In genomic region chr2:12738112-12738485, GRCh38 we compare ENCODE assay signal across 15 cellular contexts. TPM values are rescaled to one million over a fixed set of nuclear protein-coding genes. Genes with fewer than 3 reads are reported as not detected.
DNase-seq lines count a peak whose midpoint lies in the region; ATAC-seq and TF ChIP-seq lines count a peak whose summit lies in the region.
"Had no signal": no experiment of that assay in that cellular context is flagged by ENCODE, and none has a peak within 500 bp of the region (broad histone marks: within the 10 kb centered on the region; RNA-seq: fewer than 3 reads in every experiment).

No MANE protein-coding gene starts in this region.

- H3K27me3 ChIP-seq in right cardiac atrium (ENCODE audit: control insufficient read depth, insufficient read depth): no peaks in the 10 kb centered on the region
- no peaks in the 10 kb centered on the region for H3K27me3 ChIP-seq in foreskin keratinocyte
- H3K27me3 ChIP-seq: body of pancreas had no signal

- POLR2A ChIA-PET in naive thymus-derived CD8-positive, alpha-beta T cell (lab: Charles Lee): interaction anchor here (2.3 kb wide), 1 partner anchor 10 kb away, joined by 8 read pairs; no protein-coding TSS in a partner anchor

- peaks cover 28 to 50% (median 43%) of the 10 kb centered on the region in 4 donors for H3K4me1 Mint-ChIP-seq in naive thymus-derived CD8-positive, alpha-beta T cell
- peaks cover 48 to 75% of the 10 kb centered on the region in 2 donors for H3K4me1 Mint-ChIP-seq in natural killer cell treated with Interleukin-12 subunit alpha and Interleukin-12 subunit beta and Interleukin-15 and Interleukin-18, amount 100 ng/mL, for 72 hours (ENCODE audit: low read depth in 2 of 2)

- intact Hi-C loops in right cardiac atrium (cut with DNase I): loop anchor here in 1 of 4 donors (10.0 kb wide), 1 partner anchor 77 kb away; no protein-coding TSS in a partner anchor
- intact Hi-C loops in Right ventricle myocardium superior (cut with DNase I): no loop called here

- no peak overlapping the region for H3K4me3 Mint-ChIP-seq in naive thymus-derived CD8-positive, alpha-beta T cell
- no peak overlapping the region for H3K4me3 Mint-ChIP-seq in natural killer cell treated with Interleukin-12 subunit alpha and Interleukin-12 subunit beta and Interleukin-15 and Interleukin-18, amount 100 ng/mL, for 72 hours
- H3K4me3 Mint-ChIP-seq: activated CD8-positive, alpha-beta T cell treated with anti-CD3 and anti-CD28 coated beads for 36 hours; HFFc6; stimulated activated naive CD8-positive, alpha-beta T cell treated with anti-CD3 and anti-CD28 coated beads, Interleukin-15, Interleukin-2, amounts not matched to agents 100 ng/mL and 50 ng/mL, for 24 hours had no signal

- DNase-seq in right cardiac atrium (no peak), Right ventricle myocardium superior (no peak), caudate nucleus (lab: John Stamatoyannopoulos, UW) (peak in 1 of 61 donors; percentile 13), foreskin keratinocyte (no peak)
- no peak for DNase-seq in naive thymus-derived CD8-positive, alpha-beta T cell
- no peak for DNase-seq in natural killer cell treated with Interleukin-12 subunit alpha and Interleukin-12 subunit beta and Interleukin-15 and Interleukin-18, amount 100 ng/mL, for 72 hours (ENCODE audit: low spot score)
- DNase-seq: activated CD8-positive, alpha-beta T cell treated with anti-CD3 and anti-CD28 coated beads for 36 hours; body of pancreas; HFFc6; NCI-H2081 had no signal

- H3K4me3 ChIP-seq in right cardiac atrium (ENCODE audit: low read length): no peak overlapping the region
- H3K4me3 ChIP-seq: body of pancreas, SK-N-MC had no signal

- TF ChIP-seq CTCF in foreskin keratinocyte (conservative IDR thresholded peaks at IDR 0.05): no peak

- peak overlapping the region; percentile 30 for H3K27ac ChIP-seq in right cardiac atrium (ENCODE audit: low read length)
- H3K27ac ChIP-seq in caudate nucleus (ENCODE audit: low read depth, low read length): peak overlapping the region; percentile 26
- H3K27ac ChIP-seq in foreskin keratinocyte: no peak overlapping the region
- H3K27ac ChIP-seq: body of pancreas, SK-N-MC had no signal

- no peaks in the 10 kb centered on the region for H3K9me3 Mint-ChIP-seq in naive thymus-derived CD8-positive, alpha-beta T cell
- no peaks in the 10 kb centered on the region for H3K9me3 Mint-ChIP-seq in natural killer cell treated with Interleukin-12 subunit alpha and Interleukin-12 subunit beta and Interleukin-15 and Interleukin-18, amount 100 ng/mL, for 72 hours
- H3K9me3 Mint-ChIP-seq: activated CD8-positive, alpha-beta T cell treated with anti-CD3 and anti-CD28 coated beads for 36 hours; activated T-helper 2 cell treated with anti-CD3 and anti-CD28 coated beads, Interferon-gamma antibody, Interleukin-2, Interleukin-4, amounts not matched to agents 10 μg/mL and 5 μg/mL and 100 μg/mL, durations not matched to agents 14 hours and 24 hours and 36 hours; HFFc6; stimulated activated naive CD8-positive, alpha-beta T cell treated with anti-CD3 and anti-CD28 coated beads, Interleukin-15, Interleukin-2, amounts not matched to agents 100 ng/mL and 50 ng/mL, for 24 hours had no signal

- H3K36me3 Mint-ChIP-seq in naive thymus-derived CD8-positive, alpha-beta T cell: peaks cover 9 to 79% (median 28%) of the 10 kb centered on the region in 3 donors
- H3K36me3 Mint-ChIP-seq in natural killer cell treated with Interleukin-12 subunit alpha and Interleukin-12 subunit beta and Interleukin-15 and Interleukin-18, amount 100 ng/mL, for 72 hours: peaks cover 9% of the 10 kb centered on the region

- WGBS in right cardiac atrium: 86% methylated on average over 8 of the region's 8 CpGs

- H3K4me1 ChIP-seq in right cardiac atrium (ENCODE audit: control insufficient read depth, insufficient read depth, low read length) (peaks cover 26% of the 10 kb centered on the region), foreskin keratinocyte (no peaks in the 10 kb centered on the region)

- H3K9me3 ChIP-seq in right cardiac atrium (ENCODE audit: control insufficient read depth, low read length): no peaks in the 10 kb centered on the region
- H3K9me3 ChIP-seq: body of pancreas had no signal

- peak overlapping the region in 7 of 10 donors; percentile 0 to 80 (median 41) for H3K27ac Mint-ChIP-seq in naive thymus-derived CD8-positive, alpha-beta T cell
- H3K27ac Mint-ChIP-seq in natural killer cell treated with Interleukin-12 subunit alpha and Interleukin-12 subunit beta and Interleukin-15 and Interleukin-18, amount 100 ng/mL, for 72 hours: no peak overlapping the region
- H3K27ac Mint-ChIP-seq: activated CD8-positive, alpha-beta T cell treated with anti-CD3 and anti-CD28 coated beads for 36 hours; activated T-helper 2 cell treated with anti-CD3 and anti-CD28 coated beads, Interferon-gamma antibody, Interleukin-2, Interleukin-4, amounts not matched to agents 10 μg/mL and 5 μg/mL and 100 μg/mL, durations not matched to agents 14 hours and 24 hours and 36 hours; HFFc6; stimulated activated naive CD8-positive, alpha-beta T cell treated with anti-CD3 and anti-CD28 coated beads, Interleukin-15, Interleukin-2, amounts not matched to agents 100 ng/mL and 50 ng/mL, for 24 hours had no signal

- ATAC-seq in right cardiac atrium: no peak
- ATAC-seq in Right ventricle myocardium superior (ENCODE audit: poor library complexity): no peak
- no peak for ATAC-seq in naive thymus-derived CD8-positive, alpha-beta T cell
- ATAC-seq in foreskin keratinocyte: no peak
- no peak for ATAC-seq in HG02678 (IDR thresholded peaks at IDR 0.05; ENCODE audit: unreplicated experiment)
- ATAC-seq in natural killer cell treated with Interleukin-12 subunit alpha and Interleukin-12 subunit beta and Interleukin-15 and Interleukin-18, amount 100 ng/mL, for 72 hours: no peak
- ATAC-seq in GM19395 (IDR thresholded peaks at IDR 0.05; ENCODE audit: unreplicated experiment): no peak
- ATAC-seq: activated CD8-positive, alpha-beta T cell treated with anti-CD3 and anti-CD28 coated beads for 36 hours; body of pancreas had no signal

- no peaks in the 10 kb centered on the region for H3K27me3 Mint-ChIP-seq in naive thymus-derived CD8-positive, alpha-beta T cell
- no peaks in the 10 kb centered on the region for H3K27me3 Mint-ChIP-seq in natural killer cell treated with Interleukin-12 subunit alpha and Interleukin-12 subunit beta and Interleukin-15 and Interleukin-18, amount 100 ng/mL, for 72 hours
- H3K27me3 Mint-ChIP-seq: activated CD8-positive, alpha-beta T cell treated with anti-CD3 and anti-CD28 coated beads for 36 hours; stimulated activated naive CD8-positive, alpha-beta T cell treated with anti-CD3 and anti-CD28 coated beads, Interleukin-15, Interleukin-2, amounts not matched to agents 100 ng/mL and 50 ng/mL, for 24 hours had no signal

RNA-seq across cellular contexts. Expression of gene TRIB2, which starts 21.4 kb away (rescaled TPM):
- total RNA-seq in right cardiac atrium (10 to 100 TPM; 24.7 to 32.2 (median 28.2) TPM), Right ventricle myocardium superior (32.1 TPM), foreskin keratinocyte (5.0 and 5.9 TPM in 2 replicates)
- polyA plus RNA-seq in right cardiac atrium (25.3 TPM), foreskin keratinocyte (2.9 and 3.7 TPM in 2 replicates)
- 10 to 100 TPM; 77.0 to 85.1 TPM for total RNA-seq in naive thymus-derived CD8-positive, alpha-beta T cell
- polyA plus RNA-seq in naive thymus-derived CD8-positive, alpha-beta T cell: 10 to 100 TPM; 22.5 to 30.5 (median 27.4) TPM
- total RNA-seq in natural killer cell treated with Interleukin-12 subunit alpha and Interleukin-12 subunit beta and Interleukin-15 and Interleukin-18, amount 100 ng/mL, for 72 hours: 10 to 100 TPM in 1 of 2 donors, 1 to 10 TPM in 1; 8.7 to 12.3 TPM

Comparison
In these comparisons a context has a peak if more than half of its experiments do, and no peak if none do; other contexts are left out.
1. H3K27ac Mint-ChIP-seq: peak in naive thymus-derived CD8-positive, alpha-beta T cell (7 of 10); none in natural killer cell treated with Interleukin-12 subunit alpha and Interleukin-12 subunit beta and Interleukin-15 and Interleukin-18, amount 100 ng/mL, for 72 hours (0 of 2).